ENCODE assay signal across 22 cellular contexts in genomic region chr7:11541330-11541729, GRCh38.
"Had no signal": no experiment of that assay in that cellular context is flagged by ENCODE, and none has a peak within 500 bp of the region (broad histone marks: within the 10 kb centered on the region; RNA-seq: fewer than 3 reads in every experiment).

No MANE protein-coding gene starts in this region.

- H3K4me3 Mint-ChIP-seq: naive thymus-derived CD8-positive, alpha-beta T cell; neural crest cell had no signal

- H3K4me1 ChIP-seq: stomach, transverse colon had no signal

- H3K36me3 Mint-ChIP-seq: naive thymus-derived CD8-positive, alpha-beta T cell had no signal

- H3K27ac Mint-ChIP-seq: naive thymus-derived CD8-positive, alpha-beta T cell had no signal

- DNase-seq: cortex of kidney; dorsolateral prefrontal cortex; effector CD8-positive, alpha-beta T cell; head of caudate nucleus; hippocampal formation; left colon; left ventricle myocardium superior; mucosa of descending colon; naive thymus-derived CD8-positive, alpha-beta T cell; nucleus accumbens; ovary; sigmoid colon; stimulated activated CD4-positive, alpha-beta T cell treated with anti-CD3 and anti-CD28 coated beads, Interleukin-12 subunit alpha, Interleukin-12 subunit beta, amount 100 ng/mL, for 4 hours; stimulated activated naive CD4-positive, alpha-beta T cell; stomach; substantia nigra; transverse colon had no signal

- H3K27me3 ChIP-seq: dorsolateral prefrontal cortex, ovary, right atrium auricular region, sigmoid colon, stomach, transverse colon had no signal

- H3K27me3 Mint-ChIP-seq: naive thymus-derived CD8-positive, alpha-beta T cell had no signal

- H3K36me3 ChIP-seq: ovary, right atrium auricular region, stomach, thoracic aorta, transverse colon had no signal

- H3K9me3 ChIP-seq: mucosa of descending colon, right atrium auricular region, sigmoid colon, stomach, thoracic aorta, transverse colon had no signal

- H3K27ac ChIP-seq: dorsolateral prefrontal cortex, ovary, right atrium auricular region, stomach, thoracic aorta, transverse colon had no signal

- H3K4me1 Mint-ChIP-seq: neural crest cell had no signal

- H3K4me3 ChIP-seq: dorsolateral prefrontal cortex, lung, mucosa of descending colon, ovary, right atrium auricular region, sigmoid colon, skin epidermis, stomach, thoracic aorta, transverse colon had no signal

- ATAC-seq: left colon; left ventricle myocardium superior; mucosa of descending colon; naive thymus-derived CD8-positive, alpha-beta T cell had no signal
